Comparison of ENCODE assay signal across 14 cellular contexts in genomic region chr4:992297-993110, GRCh38. TPM values are rescaled to one million over a fixed set of nuclear protein-coding genes. Genes with fewer than 3 reads are reported as not detected.
DNase-seq lines count a peak whose midpoint lies in the region; ATAC-seq and TF ChIP-seq lines count a peak whose summit lies in the region.
"Had no signal": no experiment of that assay in that cellular context is flagged by ENCODE, and none has a peak within 500 bp of the region (broad histone marks: within the 10 kb centered on the region; RNA-seq: fewer than 3 reads in every experiment).

No MANE protein-coding gene starts in this region.

- no peak for TF ChIP-seq CTCF in OCI-LY1 (IDR thresholded peaks at IDR 0.05; ENCODE audit: low read length)
- no peak for TF ChIP-seq CTCF in fibroblast of villous mesenchyme (IDR thresholded peaks at IDR 0.05; ENCODE audit: insufficient read depth, low read depth, low read length)
- no peak for TF ChIP-seq CTCF in CD4-positive, alpha-beta T cell (IDR thresholded peaks at IDR 0.05)

- H2BK12ac ChIP-seq in neuronal stem cell (ENCODE audit: low read length), result no peak overlapping the region

- POLR2A ChIA-PET in CD4-positive, alpha-beta T cell (lab: Charles Lee), result no interaction called here

- no peaks in the 10 kb centered on the region for H3K27me3 Mint-ChIP-seq in CD4-positive, alpha-beta T cell

- H3K4ac ChIP-seq in neuronal stem cell (ENCODE audit: low read length), result no peak overlapping the region

- intact Hi-C loops in CD4-positive, alpha-beta T cell (cut with DNase I, micrococcal nuclease), result no loop called here

- no peak overlapping the region for H3K4me3 Mint-ChIP-seq in CD4-positive, alpha-beta T cell
- H3K4me3 Mint-ChIP-seq: activated naive CD8-positive, alpha-beta T cell treated with anti-CD3 and anti-CD28 coated beads, Interleukin-2, amount 10 ng/mL, durations not matched to agents 7 days and 5 days; stimulated activated naive CD8-positive, alpha-beta T cell treated with anti-CD3 and anti-CD28 coated beads, Interleukin-15, amount 100 ng/mL, for 72 hours had no signal

- H2BK120ac ChIP-seq in neuronal stem cell (ENCODE audit: low read depth, low read length), result no peak overlapping the region

- no peak overlapping the region for H2AFZ ChIP-seq in OCI-LY1 (ENCODE audit: low read length)
- H2AFZ ChIP-seq in neuronal stem cell (ENCODE audit: low read length), result peak overlapping the region; percentile 88

- no peaks in the 10 kb centered on the region for H3K27me3 ChIP-seq in OCI-LY1 (ENCODE audit: insufficient read depth, low read length)
- peaks cover 2 to 30% (median 17%) of the 10 kb centered on the region in 3 experiments for H3K27me3 ChIP-seq in neuronal stem cell (ENCODE audit: control insufficient read depth in 3 of 3, insufficient read depth in 3 of 3, low read depth in 1 of 3, low read length in 3 of 3)
- peaks cover under 1% of the 10 kb centered on the region for H3K27me3 ChIP-seq in CD4-positive, alpha-beta T cell (ENCODE audit: control insufficient read depth, insufficient read depth, low read length)

- H3K9me3 Mint-ChIP-seq in CD4-positive, alpha-beta T cell, result no peaks in the 10 kb centered on the region
- H3K9me3 Mint-ChIP-seq: activated naive CD8-positive, alpha-beta T cell treated with anti-CD3 and anti-CD28 coated beads, Interleukin-2, amount 10 ng/mL, durations not matched to agents 7 days and 5 days; stimulated activated naive CD8-positive, alpha-beta T cell treated with anti-CD3 and anti-CD28 coated beads, Interleukin-15, amount 100 ng/mL, for 72 hours had no signal

- no peak overlapping the region for H4K91ac ChIP-seq in neuronal stem cell (ENCODE audit: low read depth, low read length, poor library complexity)

- H3K9me2 ChIP-seq in OCI-LY1 (ENCODE audit: low read depth, low read length), result no peaks in the 10 kb centered on the region

- no peak overlapping the region for H2BK5ac ChIP-seq in neuronal stem cell (ENCODE audit: low read length)

- H3K18ac ChIP-seq in neuronal stem cell (ENCODE audit: low read length), result peak overlapping the region; percentile 8

- H3K27ac ChIP-seq in OCI-LY1 (ENCODE audit: low read depth, low read length, poor library complexity, severe bottlenecking) (no peak overlapping the region), neuronal stem cell (replicated peaks; ENCODE audit: low read length) (no peak overlapping the region)
- no peak overlapping the region for H3K27ac ChIP-seq in CD4-positive, alpha-beta T cell (ENCODE audit: low read depth, low read length)

- H3K79me1 ChIP-seq in neuronal stem cell (ENCODE audit: low read depth, low read length), result peaks cover 8% of the 10 kb centered on the region

- H3K14ac ChIP-seq in neuronal stem cell (ENCODE audit: low read length), result no peak overlapping the region

- no CpG with 5 or more reads among the region's 25 CpGs for WGBS in neuronal stem cell (ENCODE audit: extremely low coverage in 2 of 2, insufficient read length in 2 of 2, insufficient replicate concordance in 1 of 2), 2 donors

- CTCF ChIA-PET in CD4-positive, alpha-beta T cell (lab: Charles Lee), result no interaction called here

- no peaks in the 10 kb centered on the region for H3K9me3 ChIP-seq in OCI-LY1 (ENCODE audit: low read length)
- no peaks in the 10 kb centered on the region for H3K9me3 ChIP-seq in neuronal stem cell (replicated peaks in 1 of 2; ENCODE audit: control insufficient read depth in 2 of 2, insufficient read depth in 1 of 2, low read depth in 1 of 2, low read length in 2 of 2)
- no peaks in the 10 kb centered on the region for H3K9me3 ChIP-seq in CD4-positive, alpha-beta T cell (ENCODE audit: control insufficient read depth, low read length)

- no peak overlapping the region for H4K8ac ChIP-seq in neuronal stem cell (ENCODE audit: low read depth, low read length)

- H3K4me1 Mint-ChIP-seq in CD4-positive, alpha-beta T cell (ENCODE audit: low read depth), result no peaks in the 10 kb centered on the region
- H3K4me1 Mint-ChIP-seq: activated naive CD8-positive, alpha-beta T cell treated with anti-CD3 and anti-CD28 coated beads, Interleukin-2, amount 10 ng/mL, durations not matched to agents 7 days and 5 days had no signal

- H3K79me2 ChIP-seq in OCI-LY1 (ENCODE audit: insufficient read depth, low read length), result no peaks in the 10 kb centered on the region

- H3K4me3 ChIP-seq in OCI-LY1 (ENCODE audit: low read depth, low read length, poor library complexity, severe bottlenecking) (peak overlapping the region; percentile 52), fibroblast of villous mesenchyme (ENCODE audit: low read depth, low read length) (peak overlapping the region; percentile 12), neuronal stem cell (ENCODE audit: low read length in 2 of 2) (peak overlapping the region in 1 of 2 donors; percentile 60)

- H4K20me1 ChIP-seq in OCI-LY1 (ENCODE audit: insufficient read depth, low read length), result no peaks in the 10 kb centered on the region

- H3K4me1 ChIP-seq in OCI-LY1 (ENCODE audit: insufficient read depth, low read length, severe bottlenecking) (peaks cover 27% of the 10 kb centered on the region), neuronal stem cell (ENCODE audit: control insufficient read depth in 2 of 2, insufficient read depth in 1 of 2, low read depth in 1 of 2, low read length in 2 of 2) (peaks cover 3 to 12% of the 10 kb centered on the region in 2 donors)

- no peak overlapping the region for H3K27ac Mint-ChIP-seq in CD4-positive, alpha-beta T cell
- H3K27ac Mint-ChIP-seq: activated naive CD8-positive, alpha-beta T cell treated with anti-CD3 and anti-CD28 coated beads, Interleukin-2, amount 10 ng/mL, durations not matched to agents 7 days and 5 days had no signal

- ATAC-seq in HG03135 (IDR thresholded peaks at IDR 0.05; ENCODE audit: unreplicated experiment) (no peak), GM19463 (IDR thresholded peaks at IDR 0.05; ENCODE audit: unreplicated experiment) (no peak)
- ATAC-seq in CD4-positive, alpha-beta T cell (ENCODE audit: poor library complexity), result no peak
- ATAC-seq: stimulated activated naive CD8-positive, alpha-beta T cell treated with anti-CD3 and anti-CD28 coated beads, Interleukin-15, amount 100 ng/mL, for 72 hours had no signal

- H3F3A ChIP-seq in OCI-LY1 (ENCODE audit: insufficient read depth, low read length), result no peaks in the 10 kb centered on the region

- peak overlapping the region; percentile 56 for H3K9ac ChIP-seq in OCI-LY1 (ENCODE audit: low read length)
- no peak overlapping the region for H3K9ac ChIP-seq in neuronal stem cell (ENCODE audit: low read depth, low read length, poor library complexity)

- H3K23ac ChIP-seq in neuronal stem cell (ENCODE audit: low read depth, low read length, poor library complexity), result peak overlapping the region; percentile 75

- H2AK5ac ChIP-seq in neuronal stem cell (ENCODE audit: low read depth, low read length), result peak overlapping the region; percentile 47

- H3K36me3 ChIP-seq in OCI-LY1 (ENCODE audit: insufficient read depth, low read length) (no peaks in the 10 kb centered on the region), neuronal stem cell (replicated peaks in 1 of 2; ENCODE audit: control insufficient read depth in 2 of 2, insufficient read depth in 2 of 2, low read length in 2 of 2) (peaks cover 0 to 1% of the 10 kb centered on the region in 2 donors)

- DNase-seq in COLO829 (ENCODE audit: low spot score) (peak; percentile 16), fibroblast of villous mesenchyme (ENCODE audit: low read depth) (peak; percentile 57), neuronal stem cell (ENCODE audit: low spot score) (no peak), NOMO-1 treated with dmso at 0.1 percent for 144 hours (lab: John Stamatoyannopoulos, UW; ENCODE audit: unreplicated experiment) (no peak)
- no peak for DNase-seq in CD4-positive, alpha-beta T cell
- DNase-seq: activated CD4-positive, alpha-beta T cell treated with anti-CD3 and anti-CD28 coated beads, Interleukin-2, amount 50 U/mL, for 4 hours; activated naive CD8-positive, alpha-beta T cell treated with anti-CD3 and anti-CD28 coated beads, Interleukin-2, amount 10 ng/mL, durations not matched to agents 7 days and 5 days; COR-L47; NCI-H1436 treated with DMSO at 0.1 percent for 48 hours; stimulated activated CD4-positive, alpha-beta T cell treated with anti-CD3 and anti-CD28 coated beads, Interleukin-15, amount 100 ng/mL, for 24 hours; stimulated activated naive CD8-positive, alpha-beta T cell treated with anti-CD3 and anti-CD28 coated beads, Interleukin-15, amount 100 ng/mL, for 72 hours had no signal

- H3K4me2 ChIP-seq in OCI-LY1 (ENCODE audit: low read length) (peak overlapping the region; percentile 68), neuronal stem cell (ENCODE audit: insufficient read depth, low read length, poor library complexity, severe bottlenecking) (peak overlapping the region; percentile 18)

- H3K36me3 Mint-ChIP-seq in CD4-positive, alpha-beta T cell (ENCODE audit: low read depth), result no peaks in the 10 kb centered on the region
- H3K36me3 Mint-ChIP-seq: activated naive CD8-positive, alpha-beta T cell treated with anti-CD3 and anti-CD28 coated beads, Interleukin-2, amount 10 ng/mL, durations not matched to agents 7 days and 5 days had no signal

- no peak overlapping the region for H2BK15ac ChIP-seq in neuronal stem cell (ENCODE audit: low read length)

RNA-seq across cellular contexts. Expression of gene SLC26A1, which starts 0.7 kb away (rescaled TPM):
- total RNA-seq in fibroblast of villous mesenchyme, result under 0.01 and 0.32 TPM in 2 replicates
- 0.13 TPM for polyA plus RNA-seq in neuronal stem cell (2013, experiment 1 of 2)
- 0.15 TPM for polyA plus RNA-seq in neuronal stem cell (2013, experiment 2 of 2)
- not detected for total RNA-seq in CD4-positive, alpha-beta T cell

RNA-seq across cellular contexts. Expression of gene IDUA, which starts 5.7 kb away (rescaled TPM):
- 10.4 and 19.3 TPM in 2 replicates for total RNA-seq in fibroblast of villous mesenchyme
- 6.9 TPM for polyA plus RNA-seq in neuronal stem cell (2013, experiment 1 of 2)
- polyA plus RNA-seq in neuronal stem cell (2013, experiment 2 of 2), result 5.7 TPM
- 10 to 100 TPM; 70.2 to 77.8 TPM for total RNA-seq in CD4-positive, alpha-beta T cell

RNA-seq across cellular contexts. Expression of gene FGFRL1, which starts 18.9 kb away (rescaled TPM):
- 8.1 and 8.6 TPM in 2 replicates for total RNA-seq in fibroblast of villous mesenchyme
- 67.8 TPM for polyA plus RNA-seq in neuronal stem cell (2013, experiment 1 of 2)
- 66.3 TPM for polyA plus RNA-seq in neuronal stem cell (2013, experiment 2 of 2)
- 10 to 100 TPM; 21.8 to 25.0 TPM for total RNA-seq in CD4-positive, alpha-beta T cell

RNA-seq across cellular contexts. Expression of gene DGKQ, which starts 19.1 kb away (rescaled TPM):
- total RNA-seq in fibroblast of villous mesenchyme, result 11.2 and 13.2 TPM in 2 replicates
- 5.4 TPM for polyA plus RNA-seq in neuronal stem cell (2013, experiment 1 of 2)
- 5.2 TPM for polyA plus RNA-seq in neuronal stem cell (2013, experiment 2 of 2)
- 10 to 100 TPM; 17.6 to 19.2 TPM for total RNA-seq in CD4-positive, alpha-beta T cell

Comparison
In these comparisons a context has a peak if more than half of its experiments do, and no peak if none do; other contexts are left out.
1. DNase-seq: peak in COLO829 (single experiment) and fibroblast of villous mesenchyme (single experiment); none in neuronal stem cell (single experiment), NOMO-1 treated with dmso at 0.1 percent for 144 hours (single experiment) and CD4-positive, alpha-beta T cell (0 of 10).